Comparison of ENCODE assay signal across 8 cellular contexts in the genomic region with DNA sequence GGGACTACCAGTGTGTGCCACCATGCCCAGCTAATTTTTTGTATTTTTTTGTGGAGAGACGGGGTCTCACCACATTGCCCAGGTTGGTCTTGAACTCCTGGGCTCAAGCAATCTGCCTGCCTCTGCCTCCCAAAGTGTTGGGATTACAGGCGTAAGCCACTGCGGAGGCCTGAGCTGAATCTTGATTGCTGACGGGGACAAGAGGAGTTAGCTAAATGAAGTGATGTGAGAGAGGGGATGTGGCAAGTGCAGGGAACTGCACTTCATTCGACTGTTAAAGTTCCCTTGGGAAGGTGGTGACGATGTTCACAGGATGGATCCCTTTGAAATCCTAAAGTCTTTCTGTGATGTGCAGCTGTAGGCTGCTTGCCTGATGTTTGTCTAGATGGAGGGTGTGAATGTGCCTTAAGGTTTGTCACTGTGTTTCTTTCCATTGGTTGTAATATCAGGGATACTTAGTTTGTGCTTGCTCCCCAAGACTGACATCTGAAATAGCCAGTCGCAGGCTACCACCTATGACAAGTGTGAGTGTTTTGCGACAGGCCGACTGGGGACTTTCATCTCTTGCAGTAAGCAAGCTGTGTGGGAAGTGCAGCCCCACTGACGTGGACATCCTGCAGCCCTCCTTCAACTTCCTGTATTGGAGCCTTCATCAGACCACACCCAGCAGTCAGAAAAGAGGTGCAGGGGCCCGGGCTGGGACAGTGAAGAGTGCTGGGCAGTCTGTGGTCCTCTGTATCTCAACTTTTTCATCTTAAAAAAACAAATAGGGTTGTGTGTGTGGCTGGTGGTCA. TPM values are rescaled to one million over a fixed set of nuclear protein-coding genes. Genes with fewer than 3 reads are reported as not detected.
A peak's percentile ranks its signal among the peaks of the same experiment; 100 is the strongest.
DNase-seq lines count a peak whose midpoint lies in the region; ATAC-seq and TF ChIP-seq lines count a peak whose summit lies in the region.

No MANE protein-coding gene starts in this region.

- H3K27me3 Mint-ChIP-seq in activated naive CD8-positive, alpha-beta T cell treated with anti-CD3 and anti-CD28 coated beads, Interleukin-2, amount 50 U/mL, for 24 hours, result no peaks in the 10 kb centered on the region

- H3K9me3 ChIP-seq in esophagus muscularis mucosa, result no peaks in the 10 kb centered on the region
- no peaks in the 10 kb centered on the region for H3K9me3 ChIP-seq in prostate gland

- TF ChIP-seq CTCF in esophagus muscularis mucosa (IDR thresholded peaks at IDR 0.05), result no peak
- TF ChIP-seq CTCF in prostate gland (IDR thresholded peaks at IDR 0.05), result no peak

- peak overlapping the region; percentile 92 for H3K27ac Mint-ChIP-seq in activated naive CD8-positive, alpha-beta T cell treated with anti-CD3 and anti-CD28 coated beads, Interleukin-2, amount 50 U/mL, for 24 hours

- H3K4me3 ChIP-seq in esophagus muscularis mucosa, result peak overlapping the region in 1 of 4 donors; percentile 18
- H3K4me3 ChIP-seq in prostate gland, result no peak overlapping the region

- no peak for TF ChIP-seq EP300 in esophagus muscularis mucosa (IDR thresholded peaks at IDR 0.05)

- peaks cover 46% of the 10 kb centered on the region for H3K4me1 Mint-ChIP-seq in activated naive CD8-positive, alpha-beta T cell treated with anti-CD3 and anti-CD28 coated beads, Interleukin-2, amount 50 U/mL, for 24 hours

- H3K36me3 ChIP-seq in esophagus muscularis mucosa, result no peaks in the 10 kb centered on the region
- no peaks in the 10 kb centered on the region for H3K36me3 ChIP-seq in prostate gland

- no peak for TF ChIP-seq POLR2A in esophagus muscularis mucosa (IDR thresholded peaks at IDR 0.05; ENCODE audit: low read depth)
- TF ChIP-seq POLR2A in prostate gland (IDR thresholded peaks at IDR 0.05), result no peak

- 67% methylated on average over 11 of the region's 11 CpGs for WGBS in esophagus muscularis mucosa
- WGBS in prostate gland, result 64% methylated on average over 11 of the region's 11 CpGs

- peaks cover 3% of the 10 kb centered on the region for H3K36me3 Mint-ChIP-seq in activated naive CD8-positive, alpha-beta T cell treated with anti-CD3 and anti-CD28 coated beads, Interleukin-2, amount 50 U/mL, for 24 hours (ENCODE audit: low read depth)

- intact Hi-C loops in esophagus muscularis mucosa (cut with DNase I) (no loop called here), prostate gland (cut with DNase I) (no loop called here)

- peak overlapping the region; percentile 86 for H3K4me3 Mint-ChIP-seq in activated naive CD8-positive, alpha-beta T cell treated with anti-CD3 and anti-CD28 coated beads, Interleukin-2, amount 50 U/mL, for 24 hours

- ATAC-seq in GM18907 (IDR thresholded peaks at IDR 0.05; ENCODE audit: unreplicated experiment), result peak; percentile 93
- ATAC-seq in HG03066 (IDR thresholded peaks at IDR 0.05; ENCODE audit: low read depth, unreplicated experiment), result peak; percentile 84
- ATAC-seq in activated naive CD8-positive, alpha-beta T cell treated with anti-CD3 and anti-CD28 coated beads, Interleukin-2, amount 50 U/mL, for 24 hours, result peak; percentile 96

- H3K27me3 ChIP-seq in esophagus muscularis mucosa (no peaks in the 10 kb centered on the region), prostate gland (replicated peaks; ENCODE audit: insufficient read depth) (no peaks in the 10 kb centered on the region)

- H3K9me3 Mint-ChIP-seq in activated naive CD8-positive, alpha-beta T cell treated with anti-CD3 and anti-CD28 coated beads, Interleukin-2, amount 50 U/mL, for 24 hours, result no peaks in the 10 kb centered on the region

- no peak overlapping the region for H3K27ac ChIP-seq in esophagus muscularis mucosa (replicated peaks in 1 of 4)
- no peak overlapping the region for H3K27ac ChIP-seq in prostate gland

- H3K4me1 ChIP-seq in esophagus muscularis mucosa, result no peaks in the 10 kb centered on the region
- H3K4me1 ChIP-seq in prostate gland (replicated peaks), result no peaks in the 10 kb centered on the region

- DNase-seq in T-helper 1 cell (peak; percentile 81 to 98 (median 84)), medulla oblongata (ENCODE audit: extremely low spot score) (peak; percentile 34), esophagus muscularis mucosa (ENCODE audit: extremely low spot score) (no peak), prostate gland (ENCODE audit: low spot score) (no peak)
- peak; percentile 85 for DNase-seq in activated naive CD8-positive, alpha-beta T cell treated with anti-CD3 and anti-CD28 coated beads, Interleukin-2, amount 50 U/mL, for 24 hours
- DNase-seq in stimulated activated CD8-positive, alpha-beta memory T cell treated with anti-CD3 and anti-CD28 coated beads, Interleukin-4, amount 100 ng/mL, for 4 hours (ENCODE audit: low read depth in 2 of 2, low spot score in 1 of 2), result peak; percentile 65 to 74

RNA-seq across cellular contexts. Expression of gene CCDC134, which starts 19.6 kb away (rescaled TPM):
- total RNA-seq in esophagus muscularis mucosa (10 to 100 TPM in 1 of 4 donors, 1 to 10 TPM in 3; 7.0 to 10.8 (median 8.7) TPM), prostate gland (10 to 100 TPM; 12.0 to 20.7 TPM)

RNA-seq across cellular contexts. Expression of gene SREBF2, which starts 52.0 kb away (rescaled TPM):
- total RNA-seq in esophagus muscularis mucosa, result 10 to 100 TPM; 56.4 to 97.7 (median 57.2) TPM
- 100 to 1,000 TPM in 1 of 2 donors, 10 to 100 TPM in 1; 62.7 to 128 TPM for total RNA-seq in prostate gland

Comparison
In these comparisons a context has a peak if more than half of its experiments do, and no peak if none do; other contexts are left out.
1. DNase-seq: peak in T-helper 1 cell (5 of 5), activated naive CD8-positive, alpha-beta T cell treated with anti-CD3 and anti-CD28 coated beads, Interleukin-2, amount 50 U/mL, for 24 hours (single experiment), medulla oblongata (single experiment) and stimulated activated CD8-positive, alpha-beta memory T cell treated with anti-CD3 and anti-CD28 coated beads, Interleukin-4, amount 100 ng/mL, for 4 hours (2 of 2); none in esophagus muscularis mucosa (single experiment) and prostate gland (single experiment).
2. Peak in every context shown above with its lines, with median percentiles within 50 percentile points of each other: ATAC-seq.